19 cellular contexts compared by ENCODE assay signal in genomic region chr10:118626953-118627352, GRCh38. TPM values are rescaled to one million over a fixed set of nuclear protein-coding genes. Genes with fewer than 3 reads are reported as not detected.
DNase-seq lines count a peak whose midpoint lies in the region; TF ChIP-seq lines count a peak whose summit lies in the region.
"Had no signal": no experiment of that assay in that cellular context is flagged by ENCODE, and none has a peak within 500 bp of the region (broad histone marks: within the 10 kb centered on the region; RNA-seq: fewer than 3 reads in every experiment).

No MANE protein-coding gene starts in this region.

- no peak overlapping the region for H3K27ac ChIP-seq in prostate gland

- H3K36me3 Mint-ChIP-seq in HFFc6 (ENCODE audit: low read depth) (no peaks in the 10 kb centered on the region), osteocyte (ENCODE audit: unreplicated experiment) (no peaks in the 10 kb centered on the region)
- H3K36me3 Mint-ChIP-seq: IgD-negative memory B cell had no signal

- H3K4me3 ChIP-seq in GM06990 (replicated peaks; ENCODE audit: low read depth, low read length) (no peak overlapping the region), cardiac fibroblast (replicated peaks in 1 of 2; ENCODE audit: low read depth in 2 of 2, low read length in 2 of 2) (no peak overlapping the region), prostate gland (no peak overlapping the region)

- no peaks in the 10 kb centered on the region; the same call in 1 of the 2 replicates for H3K27me3 ChIP-seq in GM06990 (replicated peaks; ENCODE audit: control insufficient read depth, insufficient read depth, low read length)
- H3K27me3 ChIP-seq in prostate gland (replicated peaks; ENCODE audit: insufficient read depth): no peaks in the 10 kb centered on the region

- no peaks in the 10 kb centered on the region for H3K9me3 ChIP-seq in prostate gland

- TF ChIP-seq CTCF in GM06990 (IDR thresholded peaks at IDR 0.05; ENCODE audit: insufficient read depth, low read length, poor library complexity, severe bottlenecking) (peak; percentile 67), HFFc6 (IDR thresholded peaks at IDR 0.05) (peak; percentile 51), cardiac fibroblast (IDR thresholded peaks at IDR 0.05; ENCODE audit: low read depth, low read length) (peak; percentile 22), osteocyte (IDR thresholded peaks at IDR 0.05) (no peak), prostate gland (IDR thresholded peaks at IDR 0.05) (no peak)

- H3K4me3 Mint-ChIP-seq in HFFc6 (no peak overlapping the region), osteocyte (ENCODE audit: unreplicated experiment) (no peak overlapping the region)
- H3K4me3 Mint-ChIP-seq: activated CD8-positive, alpha-beta T cell treated with anti-CD3 and anti-CD28 coated beads for 36 hours; effector memory CD8-positive, alpha-beta T cell; IgD-negative memory B cell had no signal

- H3K9me3 Mint-ChIP-seq in HFFc6 (no peaks in the 10 kb centered on the region), osteocyte (ENCODE audit: unreplicated experiment) (no peaks in the 10 kb centered on the region)
- H3K9me3 Mint-ChIP-seq: activated CD8-positive, alpha-beta T cell treated with anti-CD3 and anti-CD28 coated beads for 36 hours; effector memory CD8-positive, alpha-beta T cell; IgD-negative memory B cell had no signal

- no peak for DNase-seq in GM06990 (ENCODE audit: extremely low read depth, insufficient read length)
- DNase-seq in HFFc6: no peak
- no peak for DNase-seq in cardiac fibroblast (ENCODE audit: low read depth in 2 of 2)
- DNase-seq in osteocyte (ENCODE audit: extremely low spot score, unreplicated experiment): peak; percentile 73
- no peak for DNase-seq in prostate gland (ENCODE audit: low spot score)
- DNase-seq in NCI-H1105 treated with DMSO at 0.1 percent for 48 hours (lab: John Stamatoyannopoulos, UW): no peak
- no peak for DNase-seq in D341Med (ENCODE audit: low spot score)
- DNase-seq: activated CD8-positive, alpha-beta T cell treated with anti-CD3 and anti-CD28 coated beads for 36 hours; activated effector memory CD4-positive, alpha-beta T cell treated with Interleukin-2 at 50 U/mL for 16 hours; effector memory CD8-positive, alpha-beta T cell; NCI-H187 treated with DMSO at 0.1 percent for 48 hours; NCI-H524 treated with DMSO at 0.1 percent for 48 hours; right cardiac atrium; stimulated activated naive CD4-positive, alpha-beta T cell; T1000 had no signal

- no peaks in the 10 kb centered on the region for H3K4me1 ChIP-seq in prostate gland (replicated peaks)

- 63% methylated on average over 3 of the region's 3 CpGs for WGBS in prostate gland

- intact Hi-C loops in prostate gland (cut with DNase I): loop anchor here (5.0 to 10.0 kb wide), 2 partner anchors 55 to 68 kb away; no protein-coding TSS in a partner anchor

- H3K27ac Mint-ChIP-seq in HFFc6 (no peak overlapping the region), osteocyte (ENCODE audit: unreplicated experiment) (no peak overlapping the region)
- H3K27ac Mint-ChIP-seq: activated CD8-positive, alpha-beta T cell treated with anti-CD3 and anti-CD28 coated beads for 36 hours; effector memory CD8-positive, alpha-beta T cell; IgD-negative memory B cell had no signal

- H3K36me3 ChIP-seq in GM06990 (ENCODE audit: control insufficient read depth, insufficient read depth, low read length) (no peaks in the 10 kb centered on the region), prostate gland (no peaks in the 10 kb centered on the region)

- H3K4me1 Mint-ChIP-seq in HFFc6 (ENCODE audit: low read depth) (no peaks in the 10 kb centered on the region), osteocyte (ENCODE audit: unreplicated experiment) (peaks cover 7% of the 10 kb centered on the region)
- H3K4me1 Mint-ChIP-seq: IgD-negative memory B cell had no signal

- no peak for TF ChIP-seq POLR2A in prostate gland (IDR thresholded peaks at IDR 0.05)

- H3K27me3 Mint-ChIP-seq in HFFc6 (ENCODE audit: insufficient read depth) (peaks cover 36% of the 10 kb centered on the region), osteocyte (ENCODE audit: unreplicated experiment) (peaks cover 15% of the 10 kb centered on the region)
- H3K27me3 Mint-ChIP-seq: activated CD8-positive, alpha-beta T cell treated with anti-CD3 and anti-CD28 coated beads for 36 hours had no signal

RNA-seq across cellular contexts. Expression of gene PRLHR, which starts 31.5 kb away (rescaled TPM):
- total RNA-seq in HFFc6 (2021; fragmentation: NEBNext Ultra II Directional; extraction: Animal tissue kit (Norgen Biotek cat#: 25700)): not detected
- total RNA-seq in osteocyte (not detected in 2 replicates), prostate gland (not detected)
- total RNA-seq: activated CD8-positive, alpha-beta T cell treated with anti-CD3 and anti-CD28 coated beads for 36 hours; glomerular endothelial cell; left lobe of liver; right cardiac atrium; Right ventricle myocardium inferior had no signal

Comparison
In these comparisons a context has a peak if more than half of its experiments do, and no peak if none do; other contexts are left out.
1. CTCF ChIP-seq: peak in GM06990 (single experiment), HFFc6 (single experiment) and cardiac fibroblast (single experiment); none in osteocyte (single experiment) and prostate gland (0 of 4).